12 cellular contexts compared by ENCODE assay signal in genomic region chr1:162823231-162823630, GRCh38. TPM values are rescaled to one million over a fixed set of nuclear protein-coding genes. Genes with fewer than 3 reads are reported as not detected.
DNase-seq lines count a peak whose midpoint lies in the region; ATAC-seq and TF ChIP-seq lines count a peak whose summit lies in the region.
"Had no signal": no experiment of that assay in that cellular context is flagged by ENCODE, and none has a peak within 500 bp of the region (broad histone marks: within the 10 kb centered on the region; RNA-seq: fewer than 3 reads in every experiment).

No MANE protein-coding gene starts in this region.

- H3K4me1 ChIP-seq in A673 (ENCODE audit: insufficient read depth, low read length, poor library complexity, severe bottlenecking) (peaks cover 26% of the 10 kb centered on the region), iPS-15b (ENCODE audit: control insufficient read depth, insufficient read depth, low read length) (peaks cover 3% of the 10 kb centered on the region)
- peaks cover 7% of the 10 kb centered on the region for H3K4me1 ChIP-seq in CD8-positive, alpha-beta T cell (ENCODE audit: insufficient read depth, low read length)
- H3K4me1 ChIP-seq: ascending aorta had no signal

- peaks cover 3% of the 10 kb centered on the region for H3K9me3 Mint-ChIP-seq in CD8-positive, alpha-beta T cell
- H3K9me3 Mint-ChIP-seq in T-helper 2 cell treated with Interferon-gamma antibody and Interleukin-4, amounts not matched to agents 5 μg/mL and 100 μg/mL, for 36 hours = no peaks in the 10 kb centered on the region

- no peak overlapping the region for H3K27ac ChIP-seq in A673 (ENCODE audit: low read depth, low read length, poor library complexity, severe bottlenecking)
- no peak overlapping the region for H3K27ac ChIP-seq in CD8-positive, alpha-beta T cell (ENCODE audit: low read depth, low read length)
- H3K27ac ChIP-seq: ascending aorta had no signal

- H3K27me3 ChIP-seq in A673 (replicated peaks; ENCODE audit: insufficient read depth, low read depth, low read length, poor library complexity) = no peaks in the 10 kb centered on the region
- peaks cover 4% of the 10 kb centered on the region for H3K27me3 ChIP-seq in CD8-positive, alpha-beta T cell (ENCODE audit: insufficient read depth, low read length)
- H3K27me3 ChIP-seq in iPS-15b (ENCODE audit: control insufficient read depth, insufficient read depth, low read length) = peaks cover 9% of the 10 kb centered on the region
- H3K27me3 ChIP-seq: ascending aorta had no signal

- peaks cover 16% of the 10 kb centered on the region for H3K4me1 Mint-ChIP-seq in CD8-positive, alpha-beta T cell (ENCODE audit: low read depth)
- H3K4me1 Mint-ChIP-seq in T-helper 2 cell treated with Interferon-gamma antibody and Interleukin-4, amounts not matched to agents 5 μg/mL and 100 μg/mL, for 36 hours (ENCODE audit: low read depth) = peaks cover 16% of the 10 kb centered on the region

- H3K27me3 Mint-ChIP-seq in CD8-positive, alpha-beta T cell (ENCODE audit: low read depth) = peaks cover 32% of the 10 kb centered on the region
- peaks cover 35% of the 10 kb centered on the region for H3K27me3 Mint-ChIP-seq in T-helper 2 cell treated with Interferon-gamma antibody and Interleukin-4, amounts not matched to agents 5 μg/mL and 100 μg/mL, for 36 hours (ENCODE audit: low read depth)

- POLR2A ChIA-PET in A673 (lab: Charles Lee; ENCODE audit: low non-redundant PET) = interaction anchor here (0.7 kb wide), 1 partner anchor 191 kb away, joined by 4 read pairs; no protein-coding TSS in a partner anchor
- POLR2A ChIA-PET in CD8-positive, alpha-beta T cell (lab: Charles Lee) = interaction anchor here (0.7 kb wide), 1 partner anchor 771 kb away, joined by 3 read pairs; no protein-coding TSS in a partner anchor

- H3K4me3 ChIP-seq in A673 (ENCODE audit: low read depth, low read length, poor library complexity, severe bottlenecking) (peak overlapping the region; percentile 53), iPS-15b (ENCODE audit: low read depth, low read length) (peak overlapping the region; percentile 76), lower leg skin (ENCODE audit: low read depth, poor library complexity, severe bottlenecking) (no peak overlapping the region)
- no peak overlapping the region for H3K4me3 ChIP-seq in CD8-positive, alpha-beta T cell (ENCODE audit: low read depth, low read length)

- no peak overlapping the region for H3K27ac Mint-ChIP-seq in CD8-positive, alpha-beta T cell
- no peak overlapping the region for H3K27ac Mint-ChIP-seq in T-helper 2 cell treated with Interferon-gamma antibody and Interleukin-4, amounts not matched to agents 5 μg/mL and 100 μg/mL, for 36 hours

- H3K36me3 Mint-ChIP-seq in CD8-positive, alpha-beta T cell = no peaks in the 10 kb centered on the region
- H3K36me3 Mint-ChIP-seq in T-helper 2 cell treated with Interferon-gamma antibody and Interleukin-4, amounts not matched to agents 5 μg/mL and 100 μg/mL, for 36 hours (ENCODE audit: low read depth) = peaks cover 1% of the 10 kb centered on the region

- H3K9ac ChIP-seq in iPS-15b (ENCODE audit: low read depth, low read length) = no peak overlapping the region

- WGBS in lower leg skin, 2 donors = 71 to 75% methylated on average over 3 of the region's 3 CpGs

- H3K4me3 Mint-ChIP-seq in CD8-positive, alpha-beta T cell = peak overlapping the region; percentile 68
- peak overlapping the region; percentile 77 for H3K4me3 Mint-ChIP-seq in T-helper 2 cell treated with Interferon-gamma antibody and Interleukin-4, amounts not matched to agents 5 μg/mL and 100 μg/mL, for 36 hours

- TF ChIP-seq POLR2A in lower leg skin (IDR thresholded peaks at IDR 0.05) = no peak

- CTCF ChIA-PET in A673 (lab: Charles Lee) = interaction anchor here (0.7 kb wide), 1 partner anchor 55 kb away, joined by 3 read pairs; no protein-coding TSS in a partner anchor
- CTCF ChIA-PET in CD8-positive, alpha-beta T cell (lab: Charles Lee) = interaction anchor here (1.2 kb wide), 1 partner anchor 25 kb away, joined by 4 read pairs; no protein-coding TSS in a partner anchor

- H3K36me3 ChIP-seq in A673 (ENCODE audit: insufficient read depth, low read length, poor library complexity, severe bottlenecking) (no peaks in the 10 kb centered on the region), iPS-15b (ENCODE audit: control insufficient read depth, insufficient read depth, low read length) (no peaks in the 10 kb centered on the region)
- H3K36me3 ChIP-seq in CD8-positive, alpha-beta T cell (ENCODE audit: insufficient read depth, low read length) = no peaks in the 10 kb centered on the region
- H3K36me3 ChIP-seq: ascending aorta had no signal

- peak; percentile 39 for DNase-seq in A673 (ENCODE audit: low spot score)
- no peak for DNase-seq in CD8-positive, alpha-beta T cell
- peak; percentile 14 for DNase-seq in T-helper 2 cell treated with Interferon-gamma antibody and Interleukin-4, amounts not matched to agents 5 μg/mL and 100 μg/mL, for 36 hours (ENCODE audit: low spot score)
- DNase-seq in ecto neural progenitor cell (ENCODE audit: low spot score) = no peak
- no peak for DNase-seq in lower leg skin (ENCODE audit: low spot score in 2 of 2)
- DNase-seq in activated gamma-delta T cell treated with Interleukin-2 at 50 U/mL for 16 hours = no peak
- no peak for DNase-seq in COLO829 (ENCODE audit: low spot score)
- DNase-seq: Karpas-422 had no signal

- ATAC-seq in CD8-positive, alpha-beta T cell = peak; percentile 73
- ATAC-seq: Right ventricle myocardium inferior had no signal

- TF ChIP-seq CTCF in A673 (conservative IDR thresholded peaks at IDR 0.05; ENCODE audit: low read depth, low read length) (no peak), lower leg skin (IDR thresholded peaks at IDR 0.05) (no peak)
- TF ChIP-seq CTCF in CD8-positive, alpha-beta T cell (IDR thresholded peaks at IDR 0.05) = no peak

- BruUV-seq in A673 (replicated peaks; lab: Mats Ljungman, UMichigan) = no TSS peak

- intact Hi-C loops in A673 (cut with micrococcal nuclease; ENCODE audit: unreplicated experiment) (loop anchor here (10.0 kb wide), 1 partner anchor 208 kb away; no protein-coding TSS in a partner anchor), lower leg skin (cut with DNase I; ENCODE audit: low total_unique reads) (no loop called here)
- intact Hi-C loops in CD8-positive, alpha-beta T cell (cut with DNase I, micrococcal nuclease) = no loop called here

- H3K9me3 ChIP-seq in A673 (ENCODE audit: low read depth, low read length, poor library complexity, severe bottlenecking) (no peaks in the 10 kb centered on the region), iPS-15b (ENCODE audit: control insufficient read depth, insufficient read depth, low read length) (no peaks in the 10 kb centered on the region)
- no peaks in the 10 kb centered on the region for H3K9me3 ChIP-seq in CD8-positive, alpha-beta T cell (ENCODE audit: low read length)
- H3K9me3 ChIP-seq: ascending aorta had no signal

RNA-seq across cellular contexts. Expression of gene HSD17B7, which starts 32.7 kb away (rescaled TPM):
- total RNA-seq in A673 (2021) (49.4 and 55.6 TPM in 2 replicates), lower leg skin (10 to 100 TPM; 12.8 to 25.0 (median 17.1) TPM)
- total RNA-seq in CD8-positive, alpha-beta T cell = 10 to 100 TPM; 16.4 to 21.6 TPM

RNA-seq across cellular contexts. Expression of gene CCDC190, which starts 37.7 kb away (rescaled TPM):
- 0.39 TPM in 1 of 2 replicates, not detected in the other for total RNA-seq in A673 (2021)
- not detected for total RNA-seq in CD8-positive, alpha-beta T cell
- not detected for total RNA-seq in lower leg skin
- total RNA-seq: frontal cortex had no signal

Comparison
In these comparisons a context has a peak if more than half of its experiments do, and no peak if none do; other contexts are left out.
1. DNase-seq: peak in A673 (single experiment) and T-helper 2 cell treated with Interferon-gamma antibody and Interleukin-4, amounts not matched to agents 5 μg/mL and 100 μg/mL, for 36 hours (single experiment); none in CD8-positive, alpha-beta T cell (0 of 7), ecto neural progenitor cell (single experiment), lower leg skin (0 of 2), activated gamma-delta T cell treated with Interleukin-2 at 50 U/mL for 16 hours (single experiment) and COLO829 (single experiment).
2. H3K4me3 ChIP-seq: peak in A673 (single experiment) and iPS-15b (single experiment); none in CD8-positive, alpha-beta T cell (single experiment) and lower leg skin (single experiment).